ENCODE assay signal across 8 cellular contexts in genomic region chr7:114414151-114415053, GRCh38. TPM values are rescaled to one million over a fixed set of nuclear protein-coding genes. Genes with fewer than 3 reads are reported as not detected.
DNase-seq lines count a peak whose midpoint lies in the region; ATAC-seq and TF ChIP-seq lines count a peak whose summit lies in the region.

FOXP2 (plus strand) TSS chr7:114414815; CDS start chr7:114426512, 11,697 bp downstream.

- H3K4me1 ChIP-seq in psoas muscle, result peaks cover 29% of the 10 kb centered on the region

- ATAC-seq in psoas muscle (peak in 3 of 4 donors; percentile 15 to 32 (median 17)), HG03571 (IDR thresholded peaks at IDR 0.05; ENCODE audit: unreplicated experiment) (no peak)
- no peak for ATAC-seq in stimulated activated effector memory CD8-positive, alpha-beta T cell treated with anti-CD3 and anti-CD28 coated beads, Interleukin-12 subunit alpha, Interleukin-12 subunit beta, amount 100 ng/mL, for 72 hours

- H3K4me3 ChIP-seq in GM08714 (ENCODE audit: low read length) (peak within 1 kb of the TSS; percentile 41; the same call in 1 of the 2 replicates), fibroblast of mammary gland (ENCODE audit: control insufficient read depth, low read depth, low read length) (peak within 1 kb of the TSS; percentile 49), psoas muscle (peak within 1 kb of the TSS; percentile 57)

- H3K4me3 Mint-ChIP-seq in CD14-positive monocyte, result no peak within 1 kb of the TSS
- no peak within 1 kb of the TSS for H3K4me3 Mint-ChIP-seq in stimulated activated effector memory CD8-positive, alpha-beta T cell treated with anti-CD3 and anti-CD28 coated beads, Interleukin-12 subunit alpha, Interleukin-12 subunit beta, amount 100 ng/mL, for 72 hours

- peak within 1 kb of the TSS; percentile 88 for H3K27ac ChIP-seq in psoas muscle

- DNase-seq in NCI-H82 treated with DMSO at 0.1 percent for 48 hours (lab: John Stamatoyannopoulos, UW; ENCODE audit: unreplicated experiment), result peak; percentile 80
- peak; percentile 44 for DNase-seq in fibroblast of mammary gland (ENCODE audit: low read depth)
- DNase-seq in psoas muscle, result no peak
- DNase-seq in CD14-positive monocyte (ENCODE audit: low spot score), result no peak
- no peak for DNase-seq in GOT3 (lab: John Stamatoyannopoulos, UW)
- DNase-seq in stimulated activated effector memory CD8-positive, alpha-beta T cell treated with anti-CD3 and anti-CD28 coated beads, Interleukin-12 subunit alpha, Interleukin-12 subunit beta, amount 100 ng/mL, for 72 hours (ENCODE audit: low spot score in 2 of 2), result no peak

- H3K4me1 Mint-ChIP-seq in CD14-positive monocyte, result no peaks in the 10 kb centered on the region
- H3K4me1 Mint-ChIP-seq in stimulated activated effector memory CD8-positive, alpha-beta T cell treated with anti-CD3 and anti-CD28 coated beads, Interleukin-12 subunit alpha, Interleukin-12 subunit beta, amount 100 ng/mL, for 72 hours, result no peaks in the 10 kb centered on the region

- H3K27ac Mint-ChIP-seq in CD14-positive monocyte, result no peak within 1 kb of the TSS
- no peak within 1 kb of the TSS for H3K27ac Mint-ChIP-seq in stimulated activated effector memory CD8-positive, alpha-beta T cell treated with anti-CD3 and anti-CD28 coated beads, Interleukin-12 subunit alpha, Interleukin-12 subunit beta, amount 100 ng/mL, for 72 hours

- H3K36me3 Mint-ChIP-seq in CD14-positive monocyte, result no peaks in the 10 kb centered on the region
- H3K36me3 Mint-ChIP-seq in stimulated activated effector memory CD8-positive, alpha-beta T cell treated with anti-CD3 and anti-CD28 coated beads, Interleukin-12 subunit alpha, Interleukin-12 subunit beta, amount 100 ng/mL, for 72 hours, result no peaks in the 10 kb centered on the region

- H3K27me3 Mint-ChIP-seq in CD14-positive monocyte (ENCODE audit: low read depth in 3 of 3), result peaks cover 0 to 2% (median 0%) of the 10 kb centered on the region in 3 donors

- no peaks in the 10 kb centered on the region for H3K9me3 Mint-ChIP-seq in CD14-positive monocyte
- no peaks in the 10 kb centered on the region for H3K9me3 Mint-ChIP-seq in stimulated activated effector memory CD8-positive, alpha-beta T cell treated with anti-CD3 and anti-CD28 coated beads, Interleukin-12 subunit alpha, Interleukin-12 subunit beta, amount 100 ng/mL, for 72 hours

- no peaks in the 10 kb centered on the region for H3K27me3 ChIP-seq in psoas muscle (ENCODE audit: insufficient read depth in 3 of 3, low read length in 2 of 3)

- intact Hi-C loops in psoas muscle (cut with DNase I), result loop anchor here (2.0 kb wide), 1 partner anchor 332 kb away; no protein-coding TSS in a partner anchor
- intact Hi-C loops in CD14-positive monocyte (cut with micrococcal nuclease), result no loop called here

- no peaks in the 10 kb centered on the region for H3K9me3 ChIP-seq in psoas muscle

- no peak for TF ChIP-seq CTCF in fibroblast of mammary gland (conservative IDR thresholded peaks at IDR 0.05; ENCODE audit: control insufficient read depth, insufficient read depth, low read depth, low read length)
- TF ChIP-seq CTCF in psoas muscle (IDR thresholded peaks at IDR 0.05), result no peak
- no peak for TF ChIP-seq CTCF in CD14-positive monocyte (IDR thresholded peaks at IDR 0.05)

- no peaks in the 10 kb centered on the region for H3K36me3 ChIP-seq in psoas muscle (ENCODE audit: insufficient read depth in 1 of 2, low read depth in 1 of 2)

- WGBS in psoas muscle, 3 donors, result 2 to 7% (median 3%) methylated on average over 2 of the region's 2 CpGs

RNA-seq across cellular contexts. Expression of gene FOXP2, which starts in this region (rescaled TPM):
- 1 to 10 TPM; 5.1 to 6.7 (median 6.2) TPM for total RNA-seq in psoas muscle
- 1 to 10 TPM in 2 of 3 donors, under 1 TPM in 1; 0.35 to 4.3 (median 2.8) TPM for polyA plus RNA-seq in psoas muscle
- not detected for polyA plus RNA-seq in CD14-positive monocyte

Comparison
In these comparisons a context has a peak if more than half of its experiments do, and no peak if none do; other contexts are left out.
1. DNase-seq: peak in NCI-H82 treated with DMSO at 0.1 percent for 48 hours (single experiment) and fibroblast of mammary gland (single experiment); none in psoas muscle (0 of 2), CD14-positive monocyte (single experiment), GOT3 (single experiment) and stimulated activated effector memory CD8-positive, alpha-beta T cell treated with anti-CD3 and anti-CD28 coated beads, Interleukin-12 subunit alpha, Interleukin-12 subunit beta, amount 100 ng/mL, for 72 hours (0 of 2).
2. ATAC-seq: peak in psoas muscle (3 of 4); none in HG03571 (single experiment) and stimulated activated effector memory CD8-positive, alpha-beta T cell treated with anti-CD3 and anti-CD28 coated beads, Interleukin-12 subunit alpha, Interleukin-12 subunit beta, amount 100 ng/mL, for 72 hours (single experiment).
3. intact Hi-C loops: an anchor here in psoas muscle (2.0 kb wide); none called in CD14-positive monocyte.
4. Peak in every context shown above with its lines, with median percentiles within 50 percentile points of each other: H3K4me3 ChIP-seq.